In genomic region chr5:88692979-88693932, GRCh38 we compare ENCODE assay signal across 1 cellular context.
TF ChIP-seq lines count a peak whose summit lies in the region.

No MANE protein-coding gene starts in this region.

TF ChIP-seq in WTC11, 78 proteins besides CTCF, POLR2A, EP300 and RAD21 (continued from another document):
- TF ChIP-seq ATF6 (CRISPR knock-in tag; IDR thresholded peaks at IDR 0.05) (no peak), ATF1 (CRISPR knock-in tag; IDR thresholded peaks at IDR 0.05) (no peak), MYBL2 (CRISPR knock-in tag; IDR thresholded peaks at IDR 0.05) (no peak), FOXP4 (CRISPR knock-in tag; IDR thresholded peaks at IDR 0.05) (no peak)
